In the genomic region with DNA sequence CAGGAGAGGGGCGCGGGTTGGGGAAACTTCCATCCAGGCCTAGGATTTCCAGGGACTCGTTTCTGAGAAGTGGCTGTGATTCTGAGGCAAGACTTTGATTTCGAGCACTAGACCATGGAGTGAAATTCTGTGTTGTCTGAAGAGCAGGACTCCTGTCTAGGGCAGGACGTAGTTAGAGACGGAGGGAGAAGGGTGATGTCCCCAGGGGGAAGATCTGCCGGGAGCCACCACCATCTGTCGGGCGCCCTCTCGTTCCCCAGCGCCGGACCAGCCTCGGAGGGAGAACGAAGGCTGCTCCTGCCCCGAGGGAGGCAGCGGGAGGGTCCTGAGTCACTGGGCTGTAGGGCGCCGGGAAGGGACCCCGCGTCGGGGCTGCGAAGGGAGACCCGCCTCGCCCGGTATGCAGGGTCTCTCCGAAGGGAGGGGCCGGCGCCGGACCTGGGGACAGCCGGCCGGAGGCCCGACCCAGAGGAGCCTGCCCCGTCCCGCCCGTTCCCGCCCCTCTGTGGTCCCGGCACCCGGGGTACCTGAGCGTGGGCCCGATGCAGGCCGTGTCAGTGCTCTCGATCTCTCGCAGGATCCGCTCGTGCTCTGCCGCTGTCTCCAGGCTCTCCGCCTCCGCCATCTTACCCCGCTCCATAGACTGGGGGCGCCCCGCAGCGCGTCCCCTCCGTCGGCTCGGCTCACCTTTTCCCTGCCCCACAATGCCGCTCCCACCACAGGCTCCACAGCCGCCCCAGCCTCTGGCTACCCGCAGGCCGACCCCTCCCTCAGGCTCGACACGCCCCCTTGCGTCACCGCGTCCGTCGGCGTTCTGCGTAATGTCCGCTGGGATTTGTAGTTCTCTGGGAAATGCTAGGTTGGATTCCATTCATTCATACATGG, we compare ENCODE assay signal across 8 cellular contexts. TPM values are rescaled to one million over a fixed set of nuclear protein-coding genes. Genes with fewer than 3 reads are reported as not detected.
DNase-seq lines count a peak whose midpoint lies in the region; ATAC-seq and TF ChIP-seq lines count a peak whose summit lies in the region.

A gene (minus strand): TSS at position 763 of the 885 bp plus-strand sequence.

- no peaks in the 10 kb centered on the region for H3K27me3 ChIP-seq in NT2/D1 (ENCODE audit: insufficient read depth, insufficient read length)

- H3K9me3 Mint-ChIP-seq in endothelial cell (ENCODE audit: unreplicated experiment), result no peaks in the 10 kb centered on the region
- peaks cover 3% of the 10 kb centered on the region for H3K9me3 Mint-ChIP-seq in mesothelial cell of epicardium

- peak within 1 kb of the TSS; percentile 100 for H3K4me3 Mint-ChIP-seq in endothelial cell (ENCODE audit: unreplicated experiment)
- H3K4me3 Mint-ChIP-seq in mesothelial cell of epicardium, result peak within 1 kb of the TSS; percentile 97

- peaks cover 10% of the 10 kb centered on the region for H3K27me3 Mint-ChIP-seq in endothelial cell (ENCODE audit: unreplicated experiment)
- H3K27me3 Mint-ChIP-seq in mesothelial cell of epicardium (ENCODE audit: low read depth), result no peaks in the 10 kb centered on the region

- peaks cover 22% of the 10 kb centered on the region for H3K4me1 Mint-ChIP-seq in endothelial cell (ENCODE audit: unreplicated experiment)
- H3K4me1 Mint-ChIP-seq in mesothelial cell of epicardium, result peaks cover 63% of the 10 kb centered on the region

- no peaks in the 10 kb centered on the region for H3K9me3 ChIP-seq in NT2/D1 (ENCODE audit: insufficient read depth, low read length)

- ATAC-seq in GM21367 (IDR thresholded peaks at IDR 0.05; ENCODE audit: unreplicated experiment), result peak; percentile 94

- peak within 1 kb of the TSS; percentile 93 for H3K27ac Mint-ChIP-seq in endothelial cell (ENCODE audit: unreplicated experiment)
- peak within 1 kb of the TSS; percentile 99 for H3K27ac Mint-ChIP-seq in mesothelial cell of epicardium

- H3K9ac ChIP-seq in NT2/D1 (ENCODE audit: insufficient read length, low read depth), result peak within 1 kb of the TSS; percentile 92

- no peaks in the 10 kb centered on the region for H3K4me1 ChIP-seq in NT2/D1 (ENCODE audit: insufficient read depth, insufficient read length)

- DNase-seq in CMK (ENCODE audit: low read depth) (peak; percentile 70), HT1080 (ENCODE audit: low read depth) (peak; percentile 87), NT2/D1 (ENCODE audit: low read depth, low spot score) (peak; percentile 94), endothelial cell (ENCODE audit: low spot score) (peak; percentile 97), mesothelial cell of epicardium (ENCODE audit: low spot score in 2 of 2, unreplicated experiment in 2 of 2) (peak; percentile 87 to 97)
- DNase-seq in activated CD8-positive, alpha-beta memory T cell treated with anti-CD3 and anti-CD28 coated beads, Interleukin-2, amount 50 U/mL, for 4 hours, result peak; percentile 92
- peak; percentile 70 to 75 for DNase-seq in stimulated activated CD8-positive, alpha-beta memory T cell treated with anti-CD3 and anti-CD28 coated beads, Interleukin-15, amount 100 ng/mL, for 4 hours (ENCODE audit: low read depth in 2 of 2)

- peak; percentile 6 for TF ChIP-seq CTCF in endothelial cell (IDR thresholded peaks at IDR 0.05; ENCODE audit: unreplicated experiment)
- TF ChIP-seq CTCF in mesothelial cell of epicardium (IDR thresholded peaks at IDR 0.05; ENCODE audit: unreplicated experiment), result no peak

- H3K36me3 Mint-ChIP-seq in endothelial cell (ENCODE audit: low read depth, unreplicated experiment) (no peaks in the 10 kb centered on the region), mesothelial cell of epicardium (peaks cover 6% of the 10 kb centered on the region)

- no peaks in the 10 kb centered on the region for H3K36me3 ChIP-seq in NT2/D1 (ENCODE audit: insufficient read depth, insufficient read length, low read length)

- H3K4me3 ChIP-seq in NT2/D1 (ENCODE audit: insufficient read length, low read depth), result peak within 1 kb of the TSS; percentile 80

RNA-seq across cellular contexts. Expression of the gene that starts here (rescaled TPM):
- total RNA-seq in HT1080 (2014; rRNA removed; shearing (Covaris generic)), result 5.1 and 6.8 TPM in 2 replicates
- polyA plus RNA-seq in HT1080 (2015; cell fraction: cytosol; rRNA removed), result 4.7 and 5.8 TPM in 2 replicates
- 12.4 and 14.4 TPM in 2 replicates for polyA plus RNA-seq in HT1080 (2015; cell fraction: nucleus; rRNA removed)
- 45.6 TPM for total RNA-seq in endothelial cell (ENCODE audit: unreplicated experiment)
- total RNA-seq in mesothelial cell of epicardium, result 99.7 to 105 TPM (median 104 TPM) in 3 replicates

Comparison
In these comparisons a context has a peak if more than half of its experiments do, and no peak if none do; other contexts are left out.
1. Peak in every context shown above with its lines: DNase-seq, ATAC-seq and H3K4me3 ChIP-seq.